ENCODE assay signal across 28 cellular contexts in genomic region chr6:90374201-90374600, GRCh38.
DNase-seq lines count a peak whose midpoint lies in the region; ATAC-seq, FAIRE-seq and TF ChIP-seq lines count a peak whose summit lies in the region.
"Had no signal": no experiment of that assay in that cellular context is flagged by ENCODE, and none has a peak within 500 bp of the region (broad histone marks: within the 10 kb centered on the region; RNA-seq: fewer than 3 reads in every experiment).

No MANE protein-coding gene starts in this region.

- no peaks in the 10 kb centered on the region for H3F3A ChIP-seq in OCI-LY1 (ENCODE audit: insufficient read depth, low read length)

- peak; percentile 37 for DNase-seq in HFF-Myc (ENCODE audit: extremely low read depth, low read depth)
- peak; percentile 13 to 72 for DNase-seq in foreskin fibroblast
- no peak for DNase-seq in NCI-H1092 (lab: John Stamatoyannopoulos, UW)
- no peak for DNase-seq in mucosa of descending colon
- no peak for DNase-seq in GM12891 (ENCODE audit: insufficient read length, low spot score)
- no peak for DNase-seq in NCI-H128 (lab: John Stamatoyannopoulos, UW; ENCODE audit: unreplicated experiment)
- DNase-seq: activated CD4-positive, alpha-beta T cell treated with anti-CD3 and anti-CD28 coated beads for 48 hours; activated CD8-positive, alpha-beta memory T cell treated with anti-CD3 and anti-CD28 coated beads for 24 hours; Calu3; CD4-positive, CD25-positive, alpha-beta regulatory T cell; esophagus squamous epithelium; hippocampal formation; left cardiac atrium; NCI-H1694 treated with DMSO at 0.1 percent for 48 hours; NCI-H510A treated with DMSO at 0.1 percent for 48 hours; Peyer's patch; posterior cingulate gyrus; right cardiac atrium; SHP77 treated with DMSO at 0.1 percent for 48 hours; stimulated activated CD4-positive, alpha-beta T cell treated with anti-CD3 and anti-CD28 coated beads, Interleukin-2, amount 100 ng/mL, for 48 hours; thyroid gland had no signal

- H3K4me3 ChIP-seq in HFF-Myc (replicated peaks; ENCODE audit: low read depth, low read length) (no peak overlapping the region), OCI-LY1 (ENCODE audit: low read depth, low read length, poor library complexity, severe bottlenecking) (no peak overlapping the region), foreskin fibroblast (ENCODE audit: low read depth in 1 of 2, low read length in 2 of 2) (no peak overlapping the region), mucosa of descending colon (no peak overlapping the region)
- H3K4me3 ChIP-seq: breast epithelium, esophagus squamous epithelium, GM23338, neural progenitor cell, Peyer's patch, thyroid gland had no signal

- H3K4me1 ChIP-seq in OCI-LY1 (ENCODE audit: insufficient read depth, low read length, severe bottlenecking) (peaks cover 73% of the 10 kb centered on the region), mucosa of descending colon (ENCODE audit: low read depth) (no peaks in the 10 kb centered on the region)
- H3K4me1 ChIP-seq: Peyer's patch had no signal

- H3K9me3 ChIP-seq in OCI-LY1 (ENCODE audit: low read length), result no peaks in the 10 kb centered on the region
- H3K9me3 ChIP-seq in mucosa of descending colon, result no peaks in the 10 kb centered on the region
- H3K9me3 ChIP-seq: breast epithelium, esophagus squamous epithelium, Peyer's patch, thyroid gland had no signal

- H3K9me2 ChIP-seq in OCI-LY1 (ENCODE audit: low read depth, low read length), result no peaks in the 10 kb centered on the region

- no peak for TF ChIP-seq POLR2A in GM12891 (IDR thresholded peaks at IDR 0.05; ENCODE audit: low read depth, low read length)

- H3K79me2 ChIP-seq in OCI-LY1 (ENCODE audit: insufficient read depth, low read length), result no peaks in the 10 kb centered on the region

- H3K36me3 ChIP-seq in OCI-LY1 (ENCODE audit: insufficient read depth, low read length), result no peaks in the 10 kb centered on the region
- no peaks in the 10 kb centered on the region for H3K36me3 ChIP-seq in mucosa of descending colon (ENCODE audit: low read depth)
- H3K36me3 ChIP-seq: breast epithelium, esophagus squamous epithelium, neural progenitor cell, Peyer's patch, thyroid gland had no signal

- no peaks in the 10 kb centered on the region for H3K27me3 ChIP-seq in OCI-LY1 (ENCODE audit: insufficient read depth, low read length)
- H3K27me3 ChIP-seq: breast epithelium, esophagus squamous epithelium, neural progenitor cell, Peyer's patch, thyroid gland had no signal

- H3K9ac ChIP-seq in OCI-LY1 (ENCODE audit: low read length), result no peak overlapping the region
- H3K9ac ChIP-seq: neural progenitor cell had no signal

- H3K4me2 ChIP-seq in OCI-LY1 (ENCODE audit: low read length), result no peak overlapping the region
- H3K4me2 ChIP-seq: GM23338, neural progenitor cell had no signal

- FAIRE-seq in GM12891 (lab: Jason Lieb, UNC), result no peak
- FAIRE-seq: GM18507, GM19239 had no signal

- no peaks in the 10 kb centered on the region for H4K20me1 ChIP-seq in OCI-LY1 (ENCODE audit: insufficient read depth, low read length)

- TF ChIP-seq CTCF in HFF-Myc (IDR thresholded peaks at IDR 0.05; ENCODE audit: low read depth, low read length, missing control alignments) (no peak), OCI-LY1 (IDR thresholded peaks at IDR 0.05; ENCODE audit: low read length) (no peak), foreskin fibroblast (IDR thresholded peaks at IDR 0.05; ENCODE audit: low read depth, low read length) (no peak), mucosa of descending colon (IDR thresholded peaks at IDR 0.05) (no peak)

- intact Hi-C loops in mucosa of descending colon (cut with DNase I, micrococcal nuclease), result no loop called here

- H3K27ac ChIP-seq in OCI-LY1 (ENCODE audit: low read depth, low read length, poor library complexity, severe bottlenecking), result peak overlapping the region; percentile 96
- H3K27ac ChIP-seq: breast epithelium, esophagus squamous epithelium, neural progenitor cell, thyroid gland had no signal

- no peak overlapping the region for H2AFZ ChIP-seq in OCI-LY1 (ENCODE audit: low read length)
- H2AFZ ChIP-seq: neural progenitor cell had no signal

- no peak for ATAC-seq in mucosa of descending colon
- ATAC-seq: activated naive CD4-positive, alpha-beta T cell treated with anti-CD3 and anti-CD28 coated beads, Interleukin-2, amount 50 U/mL, for 72 hours; GM23338; left cardiac atrium; right cardiac atrium had no signal

TF ChIP-seq in GM12891, 5 proteins besides CTCF, POLR2A, EP300 and RAD21:
- TF ChIP-seq TAF1 (IDR thresholded peaks at IDR 0.05; ENCODE audit: low read depth, low read length), result no peak
TF ChIP-seq in GM12891: peak in this region for 0.

Comparison
In these comparisons a context has a peak if more than half of its experiments do, and no peak if none do; other contexts are left out.
1. DNase-seq: peak in HFF-Myc (single experiment) and foreskin fibroblast (2 of 2); none in NCI-H1092 (single experiment), mucosa of descending colon (0 of 3), GM12891 (single experiment) and NCI-H128 (single experiment).